In genomic region chr20:3237958-3238615, GRCh38 we compare ENCODE assay signal across 8 cellular contexts. TPM values are rescaled to one million over a fixed set of nuclear protein-coding genes. Genes with fewer than 3 reads are reported as not detected.
A peak's percentile ranks its signal among the peaks of the same experiment; 100 is the strongest.
DNase-seq lines count a peak whose midpoint lies in the region; ATAC-seq and TF ChIP-seq lines count a peak whose summit lies in the region.

No MANE protein-coding gene starts in this region.

- peaks cover 0 to 66% of the 10 kb centered on the region in 2 donors for H3K27me3 ChIP-seq in tibial artery

- H3K4me3 ChIP-seq in tibial artery: peak overlapping the region; percentile 55 to 72

- peaks cover 12% of the 10 kb centered on the region for H3K4me1 Mint-ChIP-seq in activated T-cell treated with anti-CD3 and anti-CD28 coated beads, Interleukin-2, amount 50 U/mL, for 24 hours (ENCODE audit: low read depth)
- peaks cover 8% of the 10 kb centered on the region for H3K4me1 Mint-ChIP-seq in activated naive CD8-positive, alpha-beta T cell treated with anti-CD3 and anti-CD28 coated beads for 36 hours

- no peak overlapping the region for H3K27ac Mint-ChIP-seq in activated T-cell treated with anti-CD3 and anti-CD28 coated beads, Interleukin-2, amount 50 U/mL, for 24 hours
- no peak overlapping the region for H3K27ac Mint-ChIP-seq in activated naive CD8-positive, alpha-beta T cell treated with anti-CD3 and anti-CD28 coated beads for 36 hours

- H3K36me3 ChIP-seq in tibial artery: no peaks in the 10 kb centered on the region

- H3K4me1 ChIP-seq in tibial artery: peaks cover 0 to 26% (median 25%) of the 10 kb centered on the region in 4 donors

- no peaks in the 10 kb centered on the region for H3K9me3 Mint-ChIP-seq in activated T-cell treated with anti-CD3 and anti-CD28 coated beads, Interleukin-2, amount 50 U/mL, for 24 hours
- H3K9me3 Mint-ChIP-seq in activated naive CD8-positive, alpha-beta T cell treated with anti-CD3 and anti-CD28 coated beads for 36 hours: no peaks in the 10 kb centered on the region

- no peak for TF ChIP-seq CTCF in tibial artery (IDR thresholded peaks at IDR 0.05)

- H3K27ac ChIP-seq in tibial artery: no peak overlapping the region

- H3K4me3 Mint-ChIP-seq in activated T-cell treated with anti-CD3 and anti-CD28 coated beads, Interleukin-2, amount 50 U/mL, for 24 hours: peak overlapping the region; percentile 80
- peak overlapping the region; percentile 66 for H3K4me3 Mint-ChIP-seq in activated naive CD8-positive, alpha-beta T cell treated with anti-CD3 and anti-CD28 coated beads for 36 hours

- intact Hi-C loops in left colon (cut with DNase I, micrococcal nuclease) (no loop called here), tibial artery (cut with DNase I; ENCODE audit: low total_unique reads) (no loop called here)

- peak; percentile 49 for DNase-seq in activated T-cell treated with anti-CD3 and anti-CD28 coated beads, Interleukin-2, amount 50 U/mL, for 24 hours
- no peak for DNase-seq in activated T-cell treated with anti-CD3 and anti-CD28 coated beads, Interleukin-2, amount 50 U/mL, for 1 hour
- DNase-seq in activated naive CD8-positive, alpha-beta T cell treated with anti-CD3 and anti-CD28 coated beads for 36 hours: peak; percentile 23
- DNase-seq in left colon (no peak), tibial artery (no peak), left lobe of liver (ENCODE audit: low spot score) (no peak)

- ATAC-seq in left colon (peak; percentile 1), left lobe of liver (no peak), GM21529 (IDR thresholded peaks at IDR 0.05; ENCODE audit: unreplicated experiment) (no peak), HG02973 (IDR thresholded peaks at IDR 0.05; ENCODE audit: unreplicated experiment) (no peak)

- H3K36me3 Mint-ChIP-seq in activated T-cell treated with anti-CD3 and anti-CD28 coated beads, Interleukin-2, amount 50 U/mL, for 24 hours (ENCODE audit: low read depth): no peaks in the 10 kb centered on the region
- no peaks in the 10 kb centered on the region for H3K36me3 Mint-ChIP-seq in activated naive CD8-positive, alpha-beta T cell treated with anti-CD3 and anti-CD28 coated beads for 36 hours

- H3K27me3 Mint-ChIP-seq in activated T-cell treated with anti-CD3 and anti-CD28 coated beads, Interleukin-2, amount 50 U/mL, for 24 hours: peaks cover 62% of the 10 kb centered on the region
- peaks cover 63% of the 10 kb centered on the region for H3K27me3 Mint-ChIP-seq in activated naive CD8-positive, alpha-beta T cell treated with anti-CD3 and anti-CD28 coated beads for 36 hours

- H3K9me3 ChIP-seq in tibial artery: no peaks in the 10 kb centered on the region

RNA-seq across cellular contexts. Expression of gene SLC4A11, which starts 0.9 kb away (rescaled TPM):
- 1 to 10 TPM; 1.8 to 2.9 TPM for total RNA-seq in activated naive CD8-positive, alpha-beta T cell treated with anti-CD3 and anti-CD28 coated beads for 36 hours
- total RNA-seq in left colon (under 1 TPM; 0.56 to 0.89 TPM), left lobe of liver (0.18 TPM)

RNA-seq across cellular contexts. Expression of gene ITPA, which starts 28.8 kb away (rescaled TPM):
- total RNA-seq in activated naive CD8-positive, alpha-beta T cell treated with anti-CD3 and anti-CD28 coated beads for 36 hours: 10 to 100 TPM; 70.7 to 74.0 TPM
- 10 to 100 TPM; 44.8 to 46.3 TPM for total RNA-seq in left colon
- total RNA-seq in left lobe of liver: 25.3 TPM

RNA-seq across cellular contexts. Expression of gene DDRGK1, which starts 33.6 kb away (rescaled TPM):
- 10 to 100 TPM; 58.8 to 62.0 TPM for total RNA-seq in activated naive CD8-positive, alpha-beta T cell treated with anti-CD3 and anti-CD28 coated beads for 36 hours
- 10 to 100 TPM; 50.4 to 70.3 TPM for total RNA-seq in left colon
- total RNA-seq in left lobe of liver: 71.0 TPM

Comparison
In these comparisons a context has a peak if more than half of its experiments do, and no peak if none do; other contexts are left out.
1. DNase-seq: peak in activated T-cell treated with anti-CD3 and anti-CD28 coated beads, Interleukin-2, amount 50 U/mL, for 24 hours (single experiment) and activated naive CD8-positive, alpha-beta T cell treated with anti-CD3 and anti-CD28 coated beads for 36 hours (single experiment); none in activated T-cell treated with anti-CD3 and anti-CD28 coated beads, Interleukin-2, amount 50 U/mL, for 1 hour (single experiment), left colon (0 of 2), tibial artery (0 of 2) and left lobe of liver (single experiment).